Comparison of ENCODE assay signal across 14 cellular contexts in the genomic region with DNA sequence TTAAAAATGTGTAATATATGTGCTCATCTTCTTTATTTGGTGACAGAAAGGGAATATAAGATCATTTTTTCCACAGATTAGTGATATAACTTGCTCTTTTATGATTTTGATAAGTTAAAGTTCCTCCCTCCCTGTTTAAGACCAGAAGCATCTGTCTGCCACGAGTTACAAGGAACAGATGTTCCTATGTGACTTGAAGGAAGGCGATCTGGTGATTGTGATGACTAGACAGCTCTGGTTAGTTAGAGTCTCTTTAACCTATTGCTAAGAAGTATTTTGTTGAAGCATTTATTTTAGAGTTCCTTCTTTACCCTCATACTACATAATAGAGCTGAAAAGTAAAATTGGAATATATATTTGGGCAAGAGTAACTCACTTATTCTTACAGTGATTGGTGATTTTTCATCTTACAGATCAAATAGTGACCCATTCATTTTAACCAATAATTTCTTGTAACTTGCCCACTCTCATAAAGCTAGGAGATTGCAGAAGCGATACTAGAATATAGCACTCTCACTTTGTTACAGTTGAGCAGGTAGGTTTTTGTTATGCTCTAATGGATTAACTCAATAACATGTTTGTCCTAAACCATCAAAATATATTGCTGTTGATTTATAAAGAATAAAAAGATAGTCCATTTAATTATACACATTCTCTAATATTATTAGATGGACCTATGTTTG.
DNase-seq lines count a peak whose midpoint lies in the region; ATAC-seq, FAIRE-seq and TF ChIP-seq lines count a peak whose summit lies in the region.
"Had no signal": no experiment of that assay in that cellular context is flagged by ENCODE, and none has a peak within 500 bp of the region (broad histone marks: within the 10 kb centered on the region; RNA-seq: fewer than 3 reads in every experiment).

No MANE protein-coding gene starts in this region.

- H3K79me2 ChIP-seq in DOHH2 (ENCODE audit: control insufficient read depth, low read length), result no peaks in the 10 kb centered on the region
- no peaks in the 10 kb centered on the region for H3K79me2 ChIP-seq in OCI-LY1 (ENCODE audit: insufficient read depth, low read length)

- H3K4me1 Mint-ChIP-seq in naive thymus-derived CD4-positive, alpha-beta T cell, result no peaks in the 10 kb centered on the region

- peak overlapping the region; percentile 97 for H3K27ac ChIP-seq in DOHH2 (ENCODE audit: low read depth, low read length)
- H3K27ac ChIP-seq in OCI-LY1 (ENCODE audit: low read depth, low read length, poor library complexity, severe bottlenecking), result peak overlapping the region; percentile 94
- no peak overlapping the region for H3K27ac ChIP-seq in naive thymus-derived CD4-positive, alpha-beta T cell (ENCODE audit: low read depth, low read length)

- H4K20me1 ChIP-seq in DOHH2 (ENCODE audit: control insufficient read depth, insufficient read depth, low read depth, low read length), result no peaks in the 10 kb centered on the region
- no peaks in the 10 kb centered on the region for H4K20me1 ChIP-seq in OCI-LY1 (ENCODE audit: insufficient read depth, low read length)

- peak overlapping the region; percentile 58 for H3K4me3 ChIP-seq in DOHH2 (ENCODE audit: low read length)
- H3K4me3 ChIP-seq in OCI-LY1 (ENCODE audit: low read depth, low read length, poor library complexity, severe bottlenecking), result no peak overlapping the region
- H3K4me3 ChIP-seq in naive thymus-derived CD4-positive, alpha-beta T cell (ENCODE audit: low read length), result no peak overlapping the region

- peaks cover 5 to 24% (median 7%) of the 10 kb centered on the region in 5 donors for H3K27me3 Mint-ChIP-seq in naive thymus-derived CD4-positive, alpha-beta T cell

- intact Hi-C loops in naive thymus-derived CD4-positive, alpha-beta T cell (cut with micrococcal nuclease), result no loop called here

- H3K36me3 Mint-ChIP-seq in naive thymus-derived CD4-positive, alpha-beta T cell, result no peaks in the 10 kb centered on the region
- H3K36me3 Mint-ChIP-seq: CD8-positive, alpha-beta T cell had no signal

- no peak for DNase-seq in naive thymus-derived CD4-positive, alpha-beta T cell
- DNase-seq: CD8-positive, alpha-beta T cell; Karpas-422; NCI-H2029 treated with DMSO at 0.1 percent for 48 hours; NCI-H526 treated with DMSO at 0.1 percent for 48 hours; SHP77; T-helper 2 cell had no signal

- H3K9me3 Mint-ChIP-seq in naive thymus-derived CD4-positive, alpha-beta T cell, result peaks cover 0 to 1% (median 0%) of the 10 kb centered on the region in 11 donors
- H3K9me3 Mint-ChIP-seq: CD8-positive, alpha-beta T cell had no signal

- no peak overlapping the region for H2AFZ ChIP-seq in OCI-LY1 (ENCODE audit: low read length)

- H3K9me3 ChIP-seq in DOHH2 (ENCODE audit: control insufficient read depth, insufficient read depth, low read length) (peaks cover 21% of the 10 kb centered on the region; the same call in 1 of the 2 replicates), OCI-LY1 (ENCODE audit: low read length) (peaks cover 3% of the 10 kb centered on the region; the same call in 1 of the 2 replicates)
- H3K9me3 ChIP-seq in naive thymus-derived CD4-positive, alpha-beta T cell (ENCODE audit: control insufficient read depth in 2 of 3, low read length in 3 of 3), result no peaks in the 10 kb centered on the region

- peak; percentile 45 for FAIRE-seq in islet of Langerhans (lab: Jason Lieb, UNC)
- FAIRE-seq: D721Med had no signal

- peaks cover 36% of the 10 kb centered on the region for H3F3A ChIP-seq in DOHH2 (ENCODE audit: control insufficient read depth, insufficient read depth)
- H3F3A ChIP-seq in OCI-LY1 (ENCODE audit: insufficient read depth, low read length), result peaks cover 3% of the 10 kb centered on the region; the same call in 1 of the 2 replicates

- H3K9me2 ChIP-seq in DOHH2 (replicated peaks; ENCODE audit: control insufficient read depth, low read length) (no peaks in the 10 kb centered on the region), OCI-LY1 (ENCODE audit: low read depth, low read length) (no peaks in the 10 kb centered on the region)

- H3K27me3 ChIP-seq in DOHH2 (ENCODE audit: control insufficient read depth, low read length) (no peaks in the 10 kb centered on the region), OCI-LY1 (ENCODE audit: insufficient read depth, low read length) (no peaks in the 10 kb centered on the region)
- H3K27me3 ChIP-seq in naive thymus-derived CD4-positive, alpha-beta T cell (ENCODE audit: control insufficient read depth in 2 of 2, insufficient read depth in 2 of 2, low read length in 2 of 2), result no peaks in the 10 kb centered on the region

- TF ChIP-seq CTCF in DOHH2 (IDR thresholded peaks at IDR 0.05; ENCODE audit: low read depth, low read length, poor library complexity, severe bottlenecking) (no peak), OCI-LY1 (IDR thresholded peaks at IDR 0.05; ENCODE audit: low read length) (no peak)

- peak; percentile 55 for ATAC-seq in GM19351 (IDR thresholded peaks at IDR 0.05; ENCODE audit: unreplicated experiment)
- no peak for ATAC-seq in GM18519 (IDR thresholded peaks at IDR 0.05; ENCODE audit: low FRiP score, unreplicated experiment)
- ATAC-seq in naive thymus-derived CD4-positive, alpha-beta T cell, result no peak
- no peak for ATAC-seq in GM21529 (IDR thresholded peaks at IDR 0.05; ENCODE audit: unreplicated experiment)
- ATAC-seq: CD8-positive, alpha-beta T cell had no signal

- H3K36me3 ChIP-seq in DOHH2 (ENCODE audit: control insufficient read depth, low read length) (peaks cover 23% of the 10 kb centered on the region), OCI-LY1 (ENCODE audit: insufficient read depth, low read length) (no peaks in the 10 kb centered on the region)
- H3K36me3 ChIP-seq in naive thymus-derived CD4-positive, alpha-beta T cell (ENCODE audit: control insufficient read depth in 2 of 3, insufficient read depth in 3 of 3, low read length in 3 of 3), result no peaks in the 10 kb centered on the region

- CTCF ChIA-PET in naive thymus-derived CD4-positive, alpha-beta T cell (lab: Charles Lee), result no interaction called here

- H3K4me1 ChIP-seq in DOHH2 (ENCODE audit: control insufficient read depth, low read length), result peaks cover 64% of the 10 kb centered on the region
- H3K4me1 ChIP-seq in OCI-LY1 (ENCODE audit: insufficient read depth, low read length, severe bottlenecking), result peaks cover 44% of the 10 kb centered on the region
- H3K4me1 ChIP-seq in naive thymus-derived CD4-positive, alpha-beta T cell (ENCODE audit: control insufficient read depth in 2 of 2, insufficient read depth in 2 of 2, low read length in 2 of 2), result no peaks in the 10 kb centered on the region

- H3K4me2 ChIP-seq in DOHH2 (ENCODE audit: low read length) (peak overlapping the region; percentile 81), OCI-LY1 (ENCODE audit: low read length) (peak overlapping the region; percentile 49)

- H3K4me3 Mint-ChIP-seq in naive thymus-derived CD4-positive, alpha-beta T cell, result no peak overlapping the region
- H3K4me3 Mint-ChIP-seq: CD8-positive, alpha-beta T cell had no signal

- peak overlapping the region; percentile 49 for H3K9ac ChIP-seq in OCI-LY1 (ENCODE audit: low read length)

- H3K27ac Mint-ChIP-seq in naive thymus-derived CD4-positive, alpha-beta T cell, result no peak overlapping the region
- H3K27ac Mint-ChIP-seq: CD8-positive, alpha-beta T cell had no signal

- POLR2A ChIA-PET in naive thymus-derived CD4-positive, alpha-beta T cell (lab: Charles Lee), result no interaction called here
